In genomic region chr7:152902054-152902453, GRCh38 we compare ENCODE assay signal across 20 cellular contexts.
"Had no signal": no experiment of that assay in that cellular context is flagged by ENCODE, and none has a peak within 500 bp of the region (broad histone marks: within the 10 kb centered on the region; RNA-seq: fewer than 3 reads in every experiment).

No MANE protein-coding gene starts in this region.

- H3K9me3 ChIP-seq: pancreas, transverse colon, vagina had no signal

- H3K27me3 ChIP-seq: pancreas, transverse colon, vagina had no signal

- H3K4me3 Mint-ChIP-seq: activated naive CD8-positive, alpha-beta T cell treated with anti-CD3 and anti-CD28 coated beads, Interleukin-2, amount 10 ng/mL, durations not matched to agents 7 days and 5 days; endodermal cell had no signal

- H3K9me3 Mint-ChIP-seq: activated naive CD8-positive, alpha-beta T cell treated with anti-CD3 and anti-CD28 coated beads, Interleukin-2, amount 10 ng/mL, durations not matched to agents 7 days and 5 days; endodermal cell had no signal

- H3K4me3 ChIP-seq: pancreas, transverse colon, vagina had no signal

- DNase-seq: activated CD4-positive, alpha-beta T cell treated with anti-CD3 and anti-CD28 coated beads, Interleukin-2, amount 50 U/mL, for 4 hours; activated naive CD8-positive, alpha-beta T cell treated with anti-CD3 and anti-CD28 coated beads, Interleukin-2, amount 10 ng/mL, durations not matched to agents 7 days and 5 days; activated T-cell treated with anti-CD3 and anti-CD28 coated beads for 4 hours; amygdala; caudate nucleus; endodermal cell; foreskin melanocyte; glutamatergic neuron; hippocampal formation; left colon; midbrain; pancreas; stimulated activated CD8-positive, alpha-beta memory T cell treated with anti-CD3 and anti-CD28 coated beads, Interleukin-4, amount 100 ng/mL, for 48 hours; stimulated activated naive CD4-positive, alpha-beta T cell; substantia nigra; transverse colon; WERI-Rb-1 had no signal

- H3K27ac ChIP-seq: epithelial cell of prostate, pancreas, transverse colon, vagina, WERI-Rb-1 had no signal

- ATAC-seq: left colon had no signal

- H3K4me1 ChIP-seq: transverse colon had no signal

- FAIRE-seq: islet of Langerhans, pancreas had no signal

- H3K27ac Mint-ChIP-seq: activated naive CD8-positive, alpha-beta T cell treated with anti-CD3 and anti-CD28 coated beads, Interleukin-2, amount 10 ng/mL, durations not matched to agents 7 days and 5 days; endodermal cell had no signal

- H3K36me3 ChIP-seq: pancreas, transverse colon, vagina, WERI-Rb-1 had no signal

- H3K36me3 Mint-ChIP-seq: activated naive CD8-positive, alpha-beta T cell treated with anti-CD3 and anti-CD28 coated beads, Interleukin-2, amount 10 ng/mL, durations not matched to agents 7 days and 5 days had no signal

- H3K4me1 Mint-ChIP-seq: activated naive CD8-positive, alpha-beta T cell treated with anti-CD3 and anti-CD28 coated beads, Interleukin-2, amount 10 ng/mL, durations not matched to agents 7 days and 5 days; endodermal cell had no signal
